Comparison of ENCODE assay signal across 8 cellular contexts in the genomic region with DNA sequence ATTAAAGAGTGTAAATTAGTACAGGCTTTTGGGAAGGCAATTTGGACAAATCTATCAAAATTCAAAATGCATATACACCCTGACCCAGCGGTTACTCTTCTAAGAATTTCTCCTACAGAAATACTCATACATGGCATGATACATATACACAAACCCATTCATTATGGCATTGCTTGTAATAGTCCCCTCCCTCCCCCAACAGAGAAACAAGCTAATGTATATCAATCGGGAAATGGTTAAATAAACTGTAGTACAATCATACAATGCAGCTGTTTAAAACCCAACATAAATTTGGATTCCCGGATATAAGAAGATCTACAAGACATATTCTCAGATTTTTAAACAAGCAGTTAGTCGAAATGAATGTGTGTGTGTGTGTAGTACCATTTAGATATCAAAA. TPM values are rescaled to one million over a fixed set of nuclear protein-coding genes. Genes with fewer than 3 reads are reported as not detected.
DNase-seq lines count a peak whose midpoint lies in the region; ATAC-seq and TF ChIP-seq lines count a peak whose summit lies in the region.

No MANE protein-coding gene starts in this region.

- H3K9me3 ChIP-seq in left ventricle myocardium inferior (replicated peaks) (no peaks in the 10 kb centered on the region), iPS-18c (ENCODE audit: control insufficient read depth, insufficient read depth, low read length) (peaks cover 2% of the 10 kb centered on the region)

- H3K27me3 Mint-ChIP-seq in WTC11 (ENCODE audit: low read depth): no peaks in the 10 kb centered on the region; the same call in 1 of the 2 replicates

- peaks cover 10% of the 10 kb centered on the region for H3K4me1 Mint-ChIP-seq in WTC11

- H3K27ac ChIP-seq in left ventricle myocardium inferior (replicated peaks): peak overlapping the region; percentile 92

- H3K27me3 ChIP-seq in left ventricle myocardium inferior (ENCODE audit: low read depth): no peaks in the 10 kb centered on the region

- H3K36me3 ChIP-seq in left ventricle myocardium inferior: no peaks in the 10 kb centered on the region

- ATAC-seq in left cardiac atrium: no peak
- ATAC-seq in WTC11: no peak
- no peak for ATAC-seq in HG02885 (IDR thresholded peaks at IDR 0.05; ENCODE audit: poor library complexity, unreplicated experiment)

- TF ChIP-seq CTCF in left ventricle myocardium inferior (IDR thresholded peaks at IDR 0.05; ENCODE audit: borderline replicate concordance) (no peak), WTC11 (IDR thresholded peaks at IDR 0.05) (no peak)

- peak overlapping the region; percentile 88 for H3K4me3 Mint-ChIP-seq in WTC11

- POLR2A ChIA-PET in WTC11 (lab: Charles Lee): interaction anchor here (1.4 to 2.9 kb wide), 4 partner anchors 10 to 359 kb away, joined by 4 to 10 read pairs (median 8); a partner anchor contains a TSS

- peak overlapping the region; percentile 57 for H3K27ac Mint-ChIP-seq in WTC11

- H3K4me1 ChIP-seq in left ventricle myocardium inferior: peaks cover 32% of the 10 kb centered on the region

- DNase-seq in left ventricle myocardium inferior (no peak), left cardiac atrium (no peak), WTC11 (ENCODE audit: low spot score) (no peak), superior temporal gyrus (ENCODE audit: extremely low spot score) (peak; percentile 12), NK-92 (lab: John Stamatoyannopoulos, UW; ENCODE audit: unreplicated experiment) (no peak)
- no peak for DNase-seq in effector CD4-positive, alpha-beta T cell

- H3K4me3 ChIP-seq in left ventricle myocardium inferior (peak overlapping the region; percentile 77), iPS-18c (ENCODE audit: insufficient read depth, low read depth, low read length) (peak overlapping the region; percentile 62)

- peaks cover 6% of the 10 kb centered on the region for H3K36me3 Mint-ChIP-seq in WTC11

- no peaks in the 10 kb centered on the region for H3K9me3 Mint-ChIP-seq in WTC11

- CTCF ChIA-PET in WTC11 (lab: Charles Lee): interaction anchor here (1.4 kb wide), 1 partner anchor 203 kb away, joined by 6 read pairs; no protein-coding TSS in a partner anchor

- intact Hi-C loops in left ventricle myocardium inferior (cut with micrococcal nuclease): no loop called here
- intact Hi-C loops in left cardiac atrium (cut with DNase I): no loop called here

TF ChIP-seq in WTC11, 78 proteins besides CTCF, POLR2A, EP300 and RAD21:
- TF ChIP-seq, protein P1, sequence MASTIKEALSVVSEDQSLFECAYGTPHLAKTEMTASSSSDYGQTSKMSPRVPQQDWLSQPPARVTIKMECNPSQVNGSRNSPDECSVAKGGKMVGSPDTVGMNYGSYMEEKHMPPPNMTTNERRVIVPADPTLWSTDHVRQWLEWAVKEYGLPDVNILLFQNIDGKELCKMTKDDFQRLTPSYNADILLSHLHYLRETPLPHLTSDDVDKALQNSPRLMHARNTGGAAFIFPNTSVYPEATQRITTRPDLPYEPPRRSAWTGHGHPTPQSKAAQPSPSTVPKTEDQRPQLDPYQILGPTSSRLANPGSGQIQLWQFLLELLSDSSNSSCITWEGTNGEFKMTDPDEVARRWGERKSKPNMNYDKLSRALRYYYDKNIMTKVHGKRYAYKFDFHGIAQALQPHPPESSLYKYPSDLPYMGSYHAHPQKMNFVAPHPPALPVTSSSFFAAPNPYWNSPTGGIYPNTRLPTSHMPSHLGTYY (CRISPR knock-in tag; IDR thresholded peaks at IDR 0.05): no peak
- TF ChIP-seq ELF4 (CRISPR knock-in tag; IDR thresholded peaks at IDR 0.05; ENCODE audit: low read depth) (no peak), ZNF416 (CRISPR knock-in tag; IDR thresholded peaks at IDR 0.05) (no peak), SOX15 (CRISPR knock-in tag; IDR thresholded peaks at IDR 0.05) (no peak)
- TF ChIP-seq, protein P2, sequence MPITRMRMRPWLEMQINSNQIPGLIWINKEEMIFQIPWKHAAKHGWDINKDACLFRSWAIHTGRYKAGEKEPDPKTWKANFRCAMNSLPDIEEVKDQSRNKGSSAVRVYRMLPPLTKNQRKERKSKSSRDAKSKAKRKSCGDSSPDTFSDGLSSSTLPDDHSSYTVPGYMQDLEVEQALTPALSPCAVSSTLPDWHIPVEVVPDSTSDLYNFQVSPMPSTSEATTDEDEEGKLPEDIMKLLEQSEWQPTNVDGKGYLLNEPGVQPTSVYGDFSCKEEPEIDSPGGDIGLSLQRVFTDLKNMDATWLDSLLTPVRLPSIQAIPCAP (CRISPR knock-in tag; IDR thresholded peaks at IDR 0.05): no peak
- TF ChIP-seq, protein P3, sequence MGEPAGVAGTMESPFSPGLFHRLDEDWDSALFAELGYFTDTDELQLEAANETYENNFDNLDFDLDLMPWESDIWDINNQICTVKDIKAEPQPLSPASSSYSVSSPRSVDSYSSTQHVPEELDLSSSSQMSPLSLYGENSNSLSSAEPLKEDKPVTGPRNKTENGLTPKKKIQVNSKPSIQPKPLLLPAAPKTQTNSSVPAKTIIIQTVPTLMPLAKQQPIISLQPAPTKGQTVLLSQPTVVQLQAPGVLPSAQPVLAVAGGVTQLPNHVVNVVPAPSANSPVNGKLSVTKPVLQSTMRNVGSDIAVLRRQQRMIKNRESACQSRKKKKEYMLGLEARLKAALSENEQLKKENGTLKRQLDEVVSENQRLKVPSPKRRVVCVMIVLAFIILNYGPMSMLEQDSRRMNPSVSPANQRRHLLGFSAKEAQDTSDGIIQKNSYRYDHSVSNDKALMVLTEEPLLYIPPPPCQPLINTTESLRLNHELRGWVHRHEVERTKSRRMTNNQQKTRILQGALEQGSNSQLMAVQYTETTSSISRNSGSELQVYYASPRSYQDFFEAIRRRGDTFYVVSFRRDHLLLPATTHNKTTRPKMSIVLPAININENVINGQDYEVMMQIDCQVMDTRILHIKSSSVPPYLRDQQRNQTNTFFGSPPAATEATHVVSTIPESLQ (CRISPR knock-in tag; IDR thresholded peaks at IDR 0.05): no peak

RNA-seq across cellular contexts. Expression of a gene that starts 0.8 kb away (rescaled TPM):
- total RNA-seq in left ventricle myocardium inferior: 130 TPM
- 100 to 1,000 TPM; 128 to 130 TPM for total RNA-seq in left cardiac atrium
- total RNA-seq in WTC11 (2021): 265 to 277 TPM (median 269 TPM) in 3 replicates
